1 cellular context compared by ENCODE assay signal in genomic region chr12:6945613-6946012, GRCh38.
TF ChIP-seq lines count a peak whose summit lies in the region.

No MANE protein-coding gene starts in this region.

TF ChIP-seq in WTC11, 78 proteins besides CTCF, POLR2A, EP300 and RAD21 (continued from another document):
- TF ChIP-seq ARID4B (CRISPR knock-in tag; IDR thresholded peaks at IDR 0.05; ENCODE audit: borderline replicate concordance) = no peak
- TF ChIP-seq NR3C1 (CRISPR knock-in tag; conservative IDR thresholded peaks at IDR 0.05; ENCODE audit: low read depth) = 0 out of 2 replicates have a peak, but pooled peaks have one; percentile 31
- TF ChIP-seq IRF1 (CRISPR knock-in tag; IDR thresholded peaks at IDR 0.05) = no peak
- TF ChIP-seq ZBTB21 (CRISPR knock-in tag; IDR thresholded peaks at IDR 0.05; ENCODE audit: borderline replicate concordance) = peak; percentile 65; the same call in 1 of the 2 replicates
- TF ChIP-seq IRF2 (CRISPR knock-in tag; IDR thresholded peaks at IDR 0.05; ENCODE audit: borderline replicate concordance, low read depth) = no peak
- no peak for TF ChIP-seq ZSCAN18 (CRISPR knock-in tag; IDR thresholded peaks at IDR 0.05)
- no peak for TF ChIP-seq GTF2I (CRISPR knock-in tag; conservative IDR thresholded peaks at IDR 0.05)
TF ChIP-seq in WTC11: peak in this region for 2.
